ENCODE assay signal across 2 cellular contexts in genomic region chr2:128988974-128989373, GRCh38.
TF ChIP-seq lines count a peak whose summit lies in the region.

No MANE protein-coding gene starts in this region.

TF ChIP-seq in K562, 482 proteins besides CTCF, POLR2A, EP300 and RAD21:
- TF ChIP-seq ZNF384 (IDR thresholded peaks at IDR 0.05; ENCODE audit: low read depth, low read length) (no peak), HINFP (tag; conservative IDR thresholded peaks at IDR 0.05; ENCODE audit: low read depth) (no peak), ZBTB17 (CRISPR knock-in tag; IDR thresholded peaks at IDR 0.05) (no peak), ZSCAN29 (IDR thresholded peaks at IDR 0.05) (no peak), NFE2 (IDR thresholded peaks at IDR 0.05; ENCODE audit: low read depth) (0 out of 2 replicates have a peak, but pooled peaks have one; percentile 11), ZNF778 (CRISPR knock-in tag; IDR thresholded peaks at IDR 0.05) (no peak), ZNF449 (CRISPR knock-in tag; IDR thresholded peaks at IDR 0.05) (no peak)

TF ChIP-seq in SK-N-SH, 30 proteins besides CTCF, POLR2A, EP300 and RAD21:
- TF ChIP-seq RXRA (IDR thresholded peaks at IDR 0.05; ENCODE audit: borderline replicate concordance, low read depth): no peak
- no peak for TF ChIP-seq EZH2phosphoT487 (IDR thresholded peaks at IDR 0.05; ENCODE audit: borderline replicate concordance, low read depth)
- no peak for TF ChIP-seq RFX5 (IDR thresholded peaks at IDR 0.05; ENCODE audit: low read length)
- no peak for TF ChIP-seq RCOR1 (IDR thresholded peaks at IDR 0.05; ENCODE audit: low read length)
- no peak for TF ChIP-seq ZBTB33 (IDR thresholded peaks at IDR 0.05; ENCODE audit: borderline replicate concordance, low read depth)
- no peak for TF ChIP-seq ELF1 (IDR thresholded peaks at IDR 0.05)
- no peak for TF ChIP-seq USF2 (IDR thresholded peaks at IDR 0.05; ENCODE audit: borderline replicate concordance, low read depth, low read length)
- no peak for TF ChIP-seq YY1 (IDR thresholded peaks at IDR 0.05; ENCODE audit: low read depth)
- TF ChIP-seq SIN3A (IDR thresholded peaks at IDR 0.05; ENCODE audit: borderline replicate concordance, low read depth, low read length): no peak
- no peak for TF ChIP-seq USF1 (IDR thresholded peaks at IDR 0.05; ENCODE audit: borderline replicate concordance, low read depth)
- TF ChIP-seq IRF3 (IDR thresholded peaks at IDR 0.05; ENCODE audit: low read depth, low read length): no peak
- TF ChIP-seq POLR2AphosphoS5 (IDR thresholded peaks at IDR 0.05; ENCODE audit: low read depth, low read length): no peak
- TF ChIP-seq MAX (IDR thresholded peaks at IDR 0.05; ENCODE audit: low read depth): no peak
- TF ChIP-seq CHD2 (IDR thresholded peaks at IDR 0.05; ENCODE audit: low read length, partially characterized antibody): no peak
- TF ChIP-seq GATA2 (CRISPR knock-in tag; IDR thresholded peaks at IDR 0.05): no peak
- no peak for TF ChIP-seq NFIC (IDR thresholded peaks at IDR 0.05; ENCODE audit: borderline replicate concordance)
- no peak for TF ChIP-seq GABPA (IDR thresholded peaks at IDR 0.05; ENCODE audit: low read depth)
- TF ChIP-seq TEAD4 (IDR thresholded peaks at IDR 0.05; ENCODE audit: borderline replicate concordance, insufficient read depth): no peak
